Comparison of ENCODE assay signal across 9 cellular contexts in the genomic region with DNA sequence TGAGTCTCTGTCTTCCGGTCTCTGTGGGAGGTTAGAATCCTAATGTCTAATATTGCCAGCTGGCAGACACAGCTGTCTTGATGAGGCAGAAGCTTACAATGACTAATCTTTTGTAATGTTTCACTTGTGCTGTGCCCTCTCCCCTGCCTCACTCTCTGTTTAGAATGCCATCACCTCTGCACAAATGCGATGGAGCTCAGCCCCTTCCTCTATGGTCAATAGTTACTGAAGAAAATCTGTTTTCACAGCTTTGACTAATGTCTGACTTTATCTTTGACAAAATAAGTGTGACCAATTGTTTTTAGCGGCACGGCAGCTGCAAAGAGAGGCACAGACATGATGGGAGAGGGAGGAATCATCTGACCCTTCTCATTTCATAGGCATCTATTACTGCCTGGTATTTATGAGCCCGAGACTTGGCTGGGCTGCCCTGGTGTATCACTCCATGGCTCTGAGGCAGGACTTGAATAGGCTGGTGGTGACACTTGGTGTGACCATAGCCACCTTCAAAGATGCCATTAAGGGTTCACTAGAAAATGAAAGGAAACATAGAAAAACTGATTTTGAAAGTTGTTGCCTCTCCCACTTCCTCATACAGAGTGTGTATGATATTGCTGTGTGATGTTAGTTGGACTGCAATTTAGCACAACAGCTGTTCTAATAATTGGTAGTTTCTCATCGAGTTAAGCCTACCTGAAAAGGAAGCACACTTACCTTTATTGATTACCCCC.
DNase-seq lines count a peak whose midpoint lies in the region; ATAC-seq and TF ChIP-seq lines count a peak whose summit lies in the region.
"Had no signal": no experiment of that assay in that cellular context is flagged by ENCODE, and none has a peak within 500 bp of the region (broad histone marks: within the 10 kb centered on the region; RNA-seq: fewer than 3 reads in every experiment).

No MANE protein-coding gene starts in this region.

- TF ChIP-seq CTCF in GM12865 (IDR thresholded peaks at IDR 0.05; ENCODE audit: insufficient read depth, low read depth, low read length, missing control alignments): no peak
- no peak for TF ChIP-seq CTCF in choroid plexus epithelial cell (conservative IDR thresholded peaks at IDR 0.05; ENCODE audit: low read depth, low read length)
- TF ChIP-seq CTCF in endothelial cell (IDR thresholded peaks at IDR 0.05; ENCODE audit: unreplicated experiment): no peak

- no peak overlapping the region for H3K4me3 ChIP-seq in GM12865 (ENCODE audit: low read depth, low read length)
- no peak overlapping the region for H3K4me3 ChIP-seq in choroid plexus epithelial cell (ENCODE audit: low read depth, low read length)

- DNase-seq in GM12865 (ENCODE audit: low read depth): peak; percentile 44
- peak; percentile 29 for DNase-seq in choroid plexus epithelial cell (ENCODE audit: low read depth)
- no peak for DNase-seq in mesenteric fat pad (ENCODE audit: low spot score)
- DNase-seq in stimulated activated CD8-positive, alpha-beta memory T cell treated with anti-CD3 and anti-CD28 coated beads, Interleukin-4, amount 100 ng/mL, for 48 hours: no peak
- no peak for DNase-seq in endothelial cell (ENCODE audit: low spot score)
- DNase-seq in NCI-H748 (lab: John Stamatoyannopoulos, UW; ENCODE audit: unreplicated experiment): no peak
- DNase-seq: DND-41 had no signal

- no peaks in the 10 kb centered on the region for H3K9me3 Mint-ChIP-seq in endothelial cell (ENCODE audit: unreplicated experiment)

- H3K27me3 Mint-ChIP-seq in endothelial cell (ENCODE audit: unreplicated experiment): peaks cover 10% of the 10 kb centered on the region

- H3K4me3 Mint-ChIP-seq in endothelial cell (ENCODE audit: unreplicated experiment): no peak overlapping the region

- H3K4me1 Mint-ChIP-seq in endothelial cell (ENCODE audit: unreplicated experiment): peaks cover 34% of the 10 kb centered on the region

- H3K36me3 Mint-ChIP-seq in endothelial cell (ENCODE audit: low read depth, unreplicated experiment): no peaks in the 10 kb centered on the region

- H3K27ac Mint-ChIP-seq in endothelial cell (ENCODE audit: unreplicated experiment): no peak overlapping the region

- ATAC-seq in GM19468 (IDR thresholded peaks at IDR 0.05; ENCODE audit: extremely low read depth, unreplicated experiment): peak; percentile 52
- ATAC-seq in HG03280 (IDR thresholded peaks at IDR 0.05; ENCODE audit: unreplicated experiment): peak; percentile 75

Comparison
In these comparisons a context has a peak if more than half of its experiments do, and no peak if none do; other contexts are left out.
1. DNase-seq: peak in GM12865 (single experiment) and choroid plexus epithelial cell (single experiment); none in mesenteric fat pad (single experiment), stimulated activated CD8-positive, alpha-beta memory T cell treated with anti-CD3 and anti-CD28 coated beads, Interleukin-4, amount 100 ng/mL, for 48 hours (single experiment), endothelial cell (single experiment) and NCI-H748 (single experiment).